Comparison of ENCODE assay signal across 8 cellular contexts in genomic region chr14:60649815-60650381, GRCh38.
DNase-seq lines count a peak whose midpoint lies in the region; ATAC-seq lines count a peak whose summit lies in the region.

No MANE protein-coding gene starts in this region.

- H3K9me3 Mint-ChIP-seq in stimulated activated memory B cell treated with anti-CD40 and anti-IgM and Interleukin-4, amounts not matched to agents 10 μg/mL and 1 μg/mL and 100 μg/mL, for 72 hours = peaks cover 10% of the 10 kb centered on the region

- H3K27ac Mint-ChIP-seq in stimulated activated memory B cell treated with anti-CD40 and anti-IgM and Interleukin-4, amounts not matched to agents 10 μg/mL and 1 μg/mL and 100 μg/mL, for 72 hours = no peak overlapping the region

- peaks cover 48% of the 10 kb centered on the region for H3K4me1 Mint-ChIP-seq in stimulated activated memory B cell treated with anti-CD40 and anti-IgM and Interleukin-4, amounts not matched to agents 10 μg/mL and 1 μg/mL and 100 μg/mL, for 72 hours

- H3K4me3 Mint-ChIP-seq in stimulated activated memory B cell treated with anti-CD40 and anti-IgM and Interleukin-4, amounts not matched to agents 10 μg/mL and 1 μg/mL and 100 μg/mL, for 72 hours = no peak overlapping the region

- H3K27me3 Mint-ChIP-seq in stimulated activated memory B cell treated with anti-CD40 and anti-IgM and Interleukin-4, amounts not matched to agents 10 μg/mL and 1 μg/mL and 100 μg/mL, for 72 hours = peaks cover 100% of the 10 kb centered on the region

- H3K27ac ChIP-seq in epithelial cell of prostate = peak overlapping the region; percentile 70

- H3K36me3 Mint-ChIP-seq in stimulated activated memory B cell treated with anti-CD40 and anti-IgM and Interleukin-4, amounts not matched to agents 10 μg/mL and 1 μg/mL and 100 μg/mL, for 72 hours = peaks cover 6% of the 10 kb centered on the region

- ATAC-seq in HG03521 (IDR thresholded peaks at IDR 0.05; ENCODE audit: unreplicated experiment) (no peak), GM19395 (IDR thresholded peaks at IDR 0.05; ENCODE audit: unreplicated experiment) (no peak)
- no peak for ATAC-seq in stimulated activated memory B cell treated with anti-CD40 and anti-IgM and Interleukin-4, amounts not matched to agents 10 μg/mL and 1 μg/mL and 100 μg/mL, for 72 hours

- DNase-seq in NCI-H2107 treated with DMSO at 0.1 percent for 48 hours (lab: John Stamatoyannopoulos, UW; ENCODE audit: unreplicated experiment) = peak; percentile 98
- DNase-seq in NCI-H2107 (lab: John Stamatoyannopoulos, UW) = no peak
- DNase-seq in NCI-H774 (lab: John Stamatoyannopoulos, UW) = peak; percentile 26
- no peak for DNase-seq in epithelial cell of prostate (ENCODE audit: low read depth, low spot score)
- no peak for DNase-seq in skeletal muscle cell (ENCODE audit: low read depth)

- peak overlapping the region; percentile 79 for H3K4me3 ChIP-seq in skeletal muscle cell (ENCODE audit: low read depth, low read length)

Comparison
In these comparisons a context has a peak if more than half of its experiments do, and no peak if none do; other contexts are left out.
1. DNase-seq: peak in NCI-H2107 treated with DMSO at 0.1 percent for 48 hours (single experiment) and NCI-H774 (single experiment); none in NCI-H2107 (single experiment), epithelial cell of prostate (single experiment) and skeletal muscle cell (single experiment).